8 cellular contexts compared by ENCODE assay signal in the genomic region with DNA sequence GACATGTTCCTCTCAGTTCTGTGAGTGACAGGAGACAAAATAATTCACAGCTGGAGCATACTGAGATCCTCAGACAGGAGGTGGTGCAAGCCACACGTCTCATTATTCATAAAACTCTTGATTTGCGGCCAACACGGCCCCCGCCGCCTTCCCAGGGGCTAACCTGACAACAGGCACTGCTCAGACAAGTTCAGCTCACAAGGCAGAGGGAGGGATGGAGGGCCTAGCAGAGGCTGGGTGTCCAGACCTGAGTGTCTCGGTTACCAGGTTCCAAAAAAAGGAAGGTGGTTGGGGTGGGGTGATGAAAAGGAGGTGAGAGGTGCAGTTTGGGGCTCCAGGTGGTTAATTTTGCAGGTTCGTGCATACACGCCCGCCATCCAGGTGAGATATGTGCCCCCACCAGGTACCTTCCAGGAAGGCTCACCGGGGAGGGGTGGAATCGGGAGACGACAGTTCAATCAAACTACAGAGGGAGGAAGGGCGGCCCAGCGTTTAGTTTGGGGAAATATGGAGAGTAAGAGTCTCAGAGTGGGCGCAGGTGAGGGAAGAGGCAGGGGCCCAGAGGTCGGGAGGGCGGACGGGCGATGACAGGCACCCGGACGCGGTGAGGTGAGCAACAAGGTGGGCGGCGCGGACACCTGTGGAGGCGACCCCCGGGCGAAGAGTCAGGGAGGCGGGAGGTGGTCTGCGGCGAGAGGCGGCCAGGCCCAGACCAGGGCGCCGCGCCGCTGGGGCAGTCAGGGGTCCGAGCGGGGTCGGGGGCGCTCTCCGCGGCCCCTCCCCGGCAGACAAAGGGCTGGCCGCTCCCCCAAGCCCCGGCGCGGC. TPM values are rescaled to one million over a fixed set of nuclear protein-coding genes. Genes with fewer than 3 reads are reported as not detected.
DNase-seq lines count a peak whose midpoint lies in the region; ATAC-seq and TF ChIP-seq lines count a peak whose summit lies in the region.

No MANE protein-coding gene starts in this region.

- no peaks in the 10 kb centered on the region for H3K9me3 Mint-ChIP-seq in stimulated activated naive B cell treated with anti-CD40 and anti-IgM and Interleukin-4, amounts not matched to agents 10 μg/mL and 1 μg/mL and 100 μg/mL, for 72 hours

- WGBS in mesendoderm (ENCODE audit: extremely low coverage, insufficient coverage, low lambda C conversion rate): no CpG with 5 or more reads among the region's 47 CpGs

- H3K27ac ChIP-seq in cingulate gyrus (ENCODE audit: low read depth, low read length): peak overlapping the region; percentile 47
- H3K27ac ChIP-seq in mesendoderm (ENCODE audit: low read depth, low read length): peak overlapping the region; percentile 48

- peak overlapping the region; percentile 75 for H3K4me3 ChIP-seq in mesendoderm (ENCODE audit: low read length)

- H3K4me3 Mint-ChIP-seq in stimulated activated naive B cell treated with anti-CD40 and anti-IgM and Interleukin-4, amounts not matched to agents 10 μg/mL and 1 μg/mL and 100 μg/mL, for 72 hours: peak overlapping the region; percentile 88

- H3K18ac ChIP-seq in mesendoderm (ENCODE audit: low read length): peak overlapping the region; percentile 34

- peak overlapping the region; percentile 82 for H3K4me2 ChIP-seq in mesendoderm (ENCODE audit: low read length)

- H3K4me1 Mint-ChIP-seq in stimulated activated naive B cell treated with anti-CD40 and anti-IgM and Interleukin-4, amounts not matched to agents 10 μg/mL and 1 μg/mL and 100 μg/mL, for 72 hours: peaks cover 21 to 39% of the 10 kb centered on the region in 2 donors

- peak overlapping the region; percentile 85 for H3K27ac Mint-ChIP-seq in stimulated activated naive B cell treated with anti-CD40 and anti-IgM and Interleukin-4, amounts not matched to agents 10 μg/mL and 1 μg/mL and 100 μg/mL, for 72 hours

- no peaks in the 10 kb centered on the region for H3K27me3 ChIP-seq in mesendoderm (ENCODE audit: insufficient read depth, low read length, poor library complexity)

- no peak overlapping the region for H2BK120ac ChIP-seq in mesendoderm (ENCODE audit: low read depth, low read length)

- no peak overlapping the region for H2AK5ac ChIP-seq in mesendoderm (ENCODE audit: low read length)

- no peak for TF ChIP-seq CTCF in GM10266 (IDR thresholded peaks at IDR 0.05; ENCODE audit: control insufficient read depth, insufficient read depth, low read depth, missing control alignments)

- no peak overlapping the region for H3K4ac ChIP-seq in mesendoderm (ENCODE audit: low read depth, low read length)

- H3K79me2 ChIP-seq in mesendoderm (ENCODE audit: control insufficient read depth, insufficient read depth, low read length): peaks cover 4% of the 10 kb centered on the region

- peak overlapping the region; percentile 29 for H3K23ac ChIP-seq in mesendoderm (ENCODE audit: low read length)

- no peaks in the 10 kb centered on the region for H3K36me3 Mint-ChIP-seq in stimulated activated naive B cell treated with anti-CD40 and anti-IgM and Interleukin-4, amounts not matched to agents 10 μg/mL and 1 μg/mL and 100 μg/mL, for 72 hours

- H3K4me1 ChIP-seq in mesendoderm (ENCODE audit: control insufficient read depth, low read depth, low read length): no peaks in the 10 kb centered on the region

- H3K79me1 ChIP-seq in mesendoderm (ENCODE audit: low read length): peaks cover 8% of the 10 kb centered on the region

- no peak overlapping the region for H4K8ac ChIP-seq in mesendoderm (ENCODE audit: low read depth, low read length)

- H3K36me3 ChIP-seq in mesendoderm (ENCODE audit: control insufficient read depth, insufficient read depth, low read length): no peaks in the 10 kb centered on the region

- no peaks in the 10 kb centered on the region for H3K27me3 Mint-ChIP-seq in stimulated activated naive B cell treated with anti-CD40 and anti-IgM and Interleukin-4, amounts not matched to agents 10 μg/mL and 1 μg/mL and 100 μg/mL, for 72 hours

- DNase-seq in GM10266 (ENCODE audit: extremely low spot score) (peak; percentile 37), T-helper 22 cell (ENCODE audit: low read depth) (peak; percentile 13), mesendoderm (peak; percentile 21), hippocampal formation (lab: John Stamatoyannopoulos, UW) (no peak), NCI-H524 (lab: John Stamatoyannopoulos, UW) (no peak)
- DNase-seq in stimulated activated naive B cell treated with anti-CD40 and anti-IgM and Interleukin-4, amounts not matched to agents 10 μg/mL and 1 μg/mL and 100 μg/mL, for 72 hours: peak; percentile 13

- H3K56ac ChIP-seq in mesendoderm (ENCODE audit: low read length): peak overlapping the region; percentile 90

- no peak overlapping the region for H2BK15ac ChIP-seq in mesendoderm (replicated peaks; ENCODE audit: low read depth)

- ATAC-seq in HG03039 (IDR thresholded peaks at IDR 0.05; ENCODE audit: unreplicated experiment): peak; percentile 11
- ATAC-seq in stimulated activated naive B cell treated with anti-CD40 and anti-IgM and Interleukin-4, amounts not matched to agents 10 μg/mL and 1 μg/mL and 100 μg/mL, for 72 hours (replicated peaks): no peak

- no peak overlapping the region for H2BK5ac ChIP-seq in mesendoderm (ENCODE audit: low read length)

- H3K9ac ChIP-seq in mesendoderm (ENCODE audit: low read length): peak overlapping the region; percentile 80

- no peak overlapping the region for H4K5ac ChIP-seq in mesendoderm (ENCODE audit: low read length)

RNA-seq across cellular contexts. Expression of gene CTNNBIP1, which starts 0.6 kb away (rescaled TPM):
- 23.5 TPM for polyA plus RNA-seq in mesendoderm (2013, experiment 1 of 2)
- polyA plus RNA-seq in mesendoderm (2013, experiment 2 of 2): 22.6 TPM

RNA-seq across cellular contexts. Expression of gene LZIC, which starts 33.8 kb away (rescaled TPM):
- 16.6 TPM for polyA plus RNA-seq in mesendoderm (2013, experiment 1 of 2)
- polyA plus RNA-seq in mesendoderm (2013, experiment 2 of 2): 16.6 TPM

RNA-seq across cellular contexts. Expression of gene NMNAT1, which starts 33.8 kb away (rescaled TPM):
- 2.0 TPM for polyA plus RNA-seq in mesendoderm (2013, experiment 1 of 2)
- polyA plus RNA-seq in mesendoderm (2013, experiment 2 of 2): 1.5 TPM

Comparison
In these comparisons a context has a peak if more than half of its experiments do, and no peak if none do; other contexts are left out.
1. DNase-seq: peak in GM10266 (single experiment), T-helper 22 cell (single experiment), mesendoderm (single experiment) and stimulated activated naive B cell treated with anti-CD40 and anti-IgM and Interleukin-4, amounts not matched to agents 10 μg/mL and 1 μg/mL and 100 μg/mL, for 72 hours (single experiment); none in hippocampal formation (0 of 2) and NCI-H524 (0 of 2).